1 cellular context compared by ENCODE assay signal in genomic region chr15:40593588-40594428, GRCh38.
A peak's percentile ranks its signal among the peaks of the same experiment; 100 is the strongest.
TF ChIP-seq lines count a peak whose summit lies in the region.

TSS of gene KNL1 (plus strand) at chr15:40594249. CDS start at chr15:40602932, 8,683 bp downstream.

TF ChIP-seq in HepG2, 621 proteins besides CTCF, POLR2A, EP300 and RAD21 (continued from another document and continues in another):
- no peak for TF ChIP-seq ZBTB40 (IDR thresholded peaks at IDR 0.05)
- TF ChIP-seq ZBTB40 (CRISPR knock-in tag; IDR thresholded peaks at IDR 0.05), result peak; percentile 24; the same call in 1 of the 2 replicates
- TF ChIP-seq ZNF782 (CRISPR knock-in tag; IDR thresholded peaks at IDR 0.05; ENCODE audit: borderline replicate concordance), result no peak; the same call in 1 of the 2 replicates
- peak; percentile 71; the same call in 1 of the 2 replicates for TF ChIP-seq ZSCAN9 (CRISPR knock-in tag; IDR thresholded peaks at IDR 0.05; ENCODE audit: borderline replicate concordance)
- TF ChIP-seq SNAI1 (CRISPR knock-in tag; IDR thresholded peaks at IDR 0.05; ENCODE audit: borderline replicate concordance), result no peak
- TF ChIP-seq TBX2 (CRISPR knock-in tag; IDR thresholded peaks at IDR 0.05; ENCODE audit: borderline replicate concordance), result peak; percentile 60
- peak; percentile 38; the same call in 1 of the 2 replicates for TF ChIP-seq ZNF362 (CRISPR knock-in tag; IDR thresholded peaks at IDR 0.05; ENCODE audit: borderline replicate concordance)
- TF ChIP-seq NR2F6 (IDR thresholded peaks at IDR 0.05), result peak; percentile 23; the same call in 1 of the 2 replicates
- peak; percentile 42; the same call in 1 of the 2 replicates for TF ChIP-seq NR2F6 (CRISPR knock-in tag; IDR thresholded peaks at IDR 0.05)
- TF ChIP-seq, protein P1, sequence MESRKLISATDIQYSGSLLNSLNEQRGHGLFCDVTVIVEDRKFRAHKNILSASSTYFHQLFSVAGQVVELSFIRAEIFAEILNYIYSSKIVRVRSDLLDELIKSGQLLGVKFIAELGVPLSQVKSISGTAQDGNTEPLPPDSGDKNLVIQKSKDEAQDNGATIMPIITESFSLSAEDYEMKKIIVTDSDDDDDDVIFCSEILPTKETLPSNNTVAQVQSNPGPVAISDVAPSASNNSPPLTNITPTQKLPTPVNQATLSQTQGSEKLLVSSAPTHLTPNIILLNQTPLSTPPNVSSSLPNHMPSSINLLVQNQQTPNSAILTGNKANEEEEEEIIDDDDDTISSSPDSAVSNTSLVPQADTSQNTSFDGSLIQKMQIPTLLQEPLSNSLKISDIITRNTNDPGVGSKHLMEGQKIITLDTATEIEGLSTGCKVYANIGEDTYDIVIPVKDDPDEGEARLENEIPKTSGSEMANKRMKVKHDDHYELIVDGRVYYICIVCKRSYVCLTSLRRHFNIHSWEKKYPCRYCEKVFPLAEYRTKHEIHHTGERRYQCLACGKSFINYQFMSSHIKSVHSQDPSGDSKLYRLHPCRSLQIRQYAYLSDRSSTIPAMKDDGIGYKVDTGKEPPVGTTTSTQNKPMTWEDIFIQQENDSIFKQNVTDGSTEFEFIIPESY (CRISPR knock-in tag; IDR thresholded peaks at IDR 0.05), result peak; percentile 27; the same call in 1 of the 2 replicates
- TF ChIP-seq SOX13 (IDR thresholded peaks at IDR 0.05), result no peak
- peak in 1 of 2 experiments; percentile 44; a peak in 1 of 4 replicates for TF ChIP-seq SOX13 (CRISPR knock-in tag; conservative IDR thresholded peaks at IDR 0.05 in 1 of 2, IDR thresholded peaks at IDR 0.05 in 1 of 2)
- TF ChIP-seq GABPB1 (CRISPR knock-in tag; IDR thresholded peaks at IDR 0.05), result peak; percentile 44; the same call in 1 of the 2 replicates
- TF ChIP-seq SIX1 (CRISPR knock-in tag; IDR thresholded peaks at IDR 0.05; ENCODE audit: borderline replicate concordance), result no peak; the same call in 1 of the 2 replicates
- peak; percentile 14; the same call in 1 of the 2 replicates for TF ChIP-seq EEA1 (CRISPR knock-in tag; IDR thresholded peaks at IDR 0.05; ENCODE audit: borderline replicate concordance)
- TF ChIP-seq NR2C2 (CRISPR knock-in tag; IDR thresholded peaks at IDR 0.05; ENCODE audit: borderline replicate concordance), result peak; percentile 58; the same call in 1 of the 2 replicates
- TF ChIP-seq, protein P2, sequence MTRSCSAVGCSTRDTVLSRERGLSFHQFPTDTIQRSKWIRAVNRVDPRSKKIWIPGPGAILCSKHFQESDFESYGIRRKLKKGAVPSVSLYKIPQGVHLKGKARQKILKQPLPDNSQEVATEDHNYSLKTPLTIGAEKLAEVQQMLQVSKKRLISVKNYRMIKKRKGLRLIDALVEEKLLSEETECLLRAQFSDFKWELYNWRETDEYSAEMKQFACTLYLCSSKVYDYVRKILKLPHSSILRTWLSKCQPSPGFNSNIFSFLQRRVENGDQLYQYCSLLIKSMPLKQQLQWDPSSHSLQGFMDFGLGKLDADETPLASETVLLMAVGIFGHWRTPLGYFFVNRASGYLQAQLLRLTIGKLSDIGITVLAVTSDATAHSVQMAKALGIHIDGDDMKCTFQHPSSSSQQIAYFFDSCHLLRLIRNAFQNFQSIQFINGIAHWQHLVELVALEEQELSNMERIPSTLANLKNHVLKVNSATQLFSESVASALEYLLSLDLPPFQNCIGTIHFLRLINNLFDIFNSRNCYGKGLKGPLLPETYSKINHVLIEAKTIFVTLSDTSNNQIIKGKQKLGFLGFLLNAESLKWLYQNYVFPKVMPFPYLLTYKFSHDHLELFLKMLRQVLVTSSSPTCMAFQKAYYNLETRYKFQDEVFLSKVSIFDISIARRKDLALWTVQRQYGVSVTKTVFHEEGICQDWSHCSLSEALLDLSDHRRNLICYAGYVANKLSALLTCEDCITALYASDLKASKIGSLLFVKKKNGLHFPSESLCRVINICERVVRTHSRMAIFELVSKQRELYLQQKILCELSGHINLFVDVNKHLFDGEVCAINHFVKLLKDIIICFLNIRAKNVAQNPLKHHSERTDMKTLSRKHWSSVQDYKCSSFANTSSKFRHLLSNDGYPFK (CRISPR knock-in tag; IDR thresholded peaks at IDR 0.05; ENCODE audit: borderline replicate concordance), result peak; percentile 40; the same call in 1 of the 2 replicates
- TF ChIP-seq IRF2 (CRISPR knock-in tag; IDR thresholded peaks at IDR 0.05), result peak; percentile 70; the same call in 1 of the 2 replicates
- TF ChIP-seq, protein P3, sequence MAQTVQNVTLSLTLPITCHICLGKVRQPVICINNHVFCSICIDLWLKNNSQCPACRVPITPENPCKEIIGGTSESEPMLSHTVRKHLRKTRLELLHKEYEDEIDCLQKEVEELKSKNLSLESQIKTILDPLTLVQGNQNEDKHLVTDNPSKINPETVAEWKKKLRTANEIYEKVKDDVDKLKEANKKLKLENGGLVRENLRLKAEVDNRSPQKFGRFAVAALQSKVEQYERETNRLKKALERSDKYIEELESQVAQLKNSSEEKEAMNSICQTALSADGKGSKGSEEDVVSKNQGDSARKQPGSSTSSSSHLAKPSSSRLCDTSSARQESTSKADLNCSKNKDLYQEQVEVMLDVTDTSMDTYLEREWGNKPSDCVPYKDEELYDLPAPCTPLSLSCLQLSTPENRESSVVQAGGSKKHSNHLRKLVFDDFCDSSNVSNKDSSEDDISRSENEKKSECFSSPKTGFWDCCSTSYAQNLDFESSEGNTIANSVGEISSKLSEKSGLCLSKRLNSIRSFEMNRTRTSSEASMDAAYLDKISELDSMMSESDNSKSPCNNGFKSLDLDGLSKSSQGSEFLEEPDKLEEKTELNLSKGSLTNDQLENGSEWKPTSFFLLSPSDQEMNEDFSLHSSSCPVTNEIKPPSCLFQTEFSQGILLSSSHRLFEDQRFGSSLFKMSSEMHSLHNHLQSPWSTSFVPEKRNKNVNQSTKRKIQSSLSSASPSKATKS (CRISPR knock-in tag; IDR thresholded peaks at IDR 0.05), result no peak
- TF ChIP-seq, protein P4, sequence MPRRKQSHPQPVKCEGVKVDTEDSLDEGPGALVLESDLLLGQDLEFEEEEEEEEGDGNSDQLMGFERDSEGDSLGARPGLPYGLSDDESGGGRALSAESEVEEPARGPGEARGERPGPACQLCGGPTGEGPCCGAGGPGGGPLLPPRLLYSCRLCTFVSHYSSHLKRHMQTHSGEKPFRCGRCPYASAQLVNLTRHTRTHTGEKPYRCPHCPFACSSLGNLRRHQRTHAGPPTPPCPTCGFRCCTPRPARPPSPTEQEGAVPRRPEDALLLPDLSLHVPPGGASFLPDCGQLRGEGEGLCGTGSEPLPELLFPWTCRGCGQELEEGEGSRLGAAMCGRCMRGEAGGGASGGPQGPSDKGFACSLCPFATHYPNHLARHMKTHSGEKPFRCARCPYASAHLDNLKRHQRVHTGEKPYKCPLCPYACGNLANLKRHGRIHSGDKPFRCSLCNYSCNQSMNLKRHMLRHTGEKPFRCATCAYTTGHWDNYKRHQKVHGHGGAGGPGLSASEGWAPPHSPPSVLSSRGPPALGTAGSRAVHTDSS (CRISPR knock-in tag; conservative IDR thresholded peaks at IDR 0.05), result peak; percentile 99
- peak; percentile 83; the same call in 1 of the 2 replicates for TF ChIP-seq DMAP1 (CRISPR knock-in tag; IDR thresholded peaks at IDR 0.05)
- no peak for TF ChIP-seq ZNF101 (CRISPR knock-in tag; IDR thresholded peaks at IDR 0.05; ENCODE audit: borderline replicate concordance, low read depth)
- TF ChIP-seq ZBTB37 (CRISPR knock-in tag; IDR thresholded peaks at IDR 0.05), result no peak
- TF ChIP-seq SIN3B (IDR thresholded peaks at IDR 0.05; ENCODE audit: low read length), result peak; percentile 98
- peak; percentile 51 for TF ChIP-seq SP5 (CRISPR knock-in tag; IDR thresholded peaks at IDR 0.05; ENCODE audit: borderline replicate concordance, low read depth)
- TF ChIP-seq ZNF317 (CRISPR knock-in tag; IDR thresholded peaks at IDR 0.05), result peak; percentile 62; the same call in 1 of the 2 replicates
- peak; percentile 20; the same call in 1 of the 2 replicates for TF ChIP-seq MYC (CRISPR knock-in tag; IDR thresholded peaks at IDR 0.05; ENCODE audit: borderline replicate concordance)
- no peak; the same call in 1 of the 2 replicates for TF ChIP-seq ZSCAN5A (CRISPR knock-in tag; IDR thresholded peaks at IDR 0.05; ENCODE audit: borderline replicate concordance)
- peak; percentile 94 for TF ChIP-seq ZNF788 (CRISPR knock-in tag; IDR thresholded peaks at IDR 0.05; ENCODE audit: borderline replicate concordance)
- peak; percentile 78 for TF ChIP-seq PHF8 (CRISPR knock-in tag; IDR thresholded peaks at IDR 0.05)
- peak; percentile 27; the same call in 1 of the 2 replicates for TF ChIP-seq ZBTB38 (CRISPR knock-in tag; IDR thresholded peaks at IDR 0.05)
